Comparison of ENCODE assay signal across 34 cellular contexts in the genomic region with DNA sequence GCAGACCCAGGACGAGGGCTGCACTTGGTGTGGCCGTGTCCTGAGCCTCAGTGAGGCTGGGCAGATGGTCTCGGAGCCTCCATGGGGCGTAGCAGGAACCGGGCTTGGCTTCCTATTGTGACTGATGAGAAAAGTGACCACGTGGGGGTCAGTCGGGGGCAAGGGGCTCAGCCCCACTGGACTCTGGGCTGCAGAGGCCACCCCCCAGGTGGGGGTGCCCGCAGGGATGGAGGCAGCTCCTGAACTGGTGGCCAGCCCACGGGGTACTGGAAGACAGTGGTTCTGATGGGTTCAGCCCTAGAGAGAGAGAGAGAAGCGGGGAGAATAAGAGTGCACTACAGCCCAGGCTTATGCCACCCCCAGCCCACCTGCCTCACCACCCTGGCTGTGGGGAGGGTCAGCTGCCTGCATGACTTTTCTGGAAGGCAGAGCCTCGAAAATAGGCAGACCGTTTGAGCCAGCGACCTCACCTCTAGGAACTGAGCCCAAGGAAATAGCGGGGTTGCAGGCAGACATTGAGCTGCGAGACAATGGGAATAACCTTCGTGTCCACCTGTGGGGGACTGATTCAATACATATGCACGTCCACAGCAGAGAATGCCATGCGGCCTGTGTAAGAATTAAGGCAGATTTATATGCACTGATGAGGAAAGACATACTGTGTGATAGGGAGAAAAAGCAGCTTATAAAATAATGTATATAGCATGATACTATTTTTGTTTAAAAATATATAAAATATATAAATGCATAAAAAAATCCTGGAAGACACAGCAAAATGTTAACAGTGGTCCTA. TPM values are rescaled to one million over a fixed set of nuclear protein-coding genes. Genes with fewer than 3 reads are reported as not detected.
"Had no signal": no experiment of that assay in that cellular context is flagged by ENCODE, and none has a peak within 500 bp of the region (broad histone marks: within the 10 kb centered on the region; RNA-seq: fewer than 3 reads in every experiment).

No MANE protein-coding gene starts in this region.

- H3K9me3 Mint-ChIP-seq: activated B cell treated with CpG ODN at 0.5 μM for 24 hours; activated CD4-positive, alpha-beta memory T cell treated with anti-CD3 and anti-CD28 coated beads, Interleukin-2, amount 10 ng/mL, durations not matched to agents 7 days and 5 days; activated CD4-positive, alpha-beta T cell treated with anti-CD3 and anti-CD28 coated beads, Interleukin-2, amount 10 ng/mL, durations not matched to agents 24 days and 14 days; activated naive CD4-positive, alpha-beta T cell treated with anti-CD3 and anti-CD28 coated beads for 36 hours; activated naive CD4-positive, alpha-beta T cell treated with anti-CD3 and anti-CD28 coated beads, Interleukin-2, amount 50 U/mL, for 72 hours; activated naive CD8-positive, alpha-beta T cell treated with anti-CD3 and anti-CD28 coated beads for 36 hours; activated T-cell treated with anti-CD3 and anti-CD28 coated beads, Interleukin-2, amount 50 U/mL, for 24 hours; T-helper 1 cell treated with Interleukin-12 subunit alpha and Interleukin-12 subunit beta and Interleukin-4 antibody, amounts not matched to agents 30 μg/mL and 1 μg/mL, for 36 hours; T-helper 2 cell treated with Interferon-gamma antibody and Interleukin-4, amounts not matched to agents 5 μg/mL and 100 μg/mL, for 36 hours had no signal

- H3K27me3 ChIP-seq: adrenal gland, body of pancreas, brain microvascular endothelial cell, breast epithelium had no signal

- H3K4me1 Mint-ChIP-seq: activated CD4-positive, alpha-beta memory T cell treated with anti-CD3 and anti-CD28 coated beads, Interleukin-2, amount 10 ng/mL, durations not matched to agents 7 days and 5 days; activated CD4-positive, alpha-beta T cell treated with anti-CD3 and anti-CD28 coated beads, Interleukin-2, amount 10 ng/mL, durations not matched to agents 24 days and 14 days; activated CD8-positive, alpha-beta memory T cell treated with anti-CD3 and anti-CD28 coated beads, Interleukin-2, amount 10 ng/mL, durations not matched to agents 7 days and 5 days; activated naive CD8-positive, alpha-beta T cell treated with anti-CD3 and anti-CD28 coated beads for 36 hours had no signal

- ATAC-seq: activated CD4-positive, CD25-positive, alpha-beta regulatory T cell treated with anti-CD3 and anti-CD28 coated beads, Interleukin-2, amount 50 U/mL, for 24 hours; activated CD8-positive, alpha-beta memory T cell treated with anti-CD3 and anti-CD28 coated beads, Interleukin-2, amount 10 ng/mL, durations not matched to agents 7 days and 5 days; activated CD8-positive, alpha-beta T cell treated with anti-CD3 and anti-CD28 coated beads, Interleukin-2, amount 10 ng/mL, durations not matched to agents 7 days and 5 days; activated naive CD4-positive, alpha-beta T cell treated with anti-CD3 and anti-CD28 coated beads, Interleukin-2, amount 50 U/mL, for 72 hours; body of pancreas had no signal

- H3K36me3 Mint-ChIP-seq: activated CD8-positive, alpha-beta memory T cell treated with anti-CD3 and anti-CD28 coated beads, Interleukin-2, amount 10 ng/mL, durations not matched to agents 7 days and 5 days; activated naive CD4-positive, alpha-beta T cell treated with anti-CD3 and anti-CD28 coated beads, Interleukin-2, amount 50 U/mL, for 72 hours; activated naive CD8-positive, alpha-beta T cell treated with anti-CD3 and anti-CD28 coated beads for 36 hours had no signal

- H3K27me3 Mint-ChIP-seq: activated B cell treated with CpG ODN at 0.5 μM for 24 hours; activated CD4-positive, alpha-beta memory T cell treated with anti-CD3 and anti-CD28 coated beads, Interleukin-2, amount 10 ng/mL, durations not matched to agents 7 days and 5 days; activated CD4-positive, alpha-beta T cell treated with anti-CD3 and anti-CD28 coated beads, Interleukin-2, amount 10 ng/mL, durations not matched to agents 24 days and 14 days; activated CD8-positive, alpha-beta memory T cell treated with anti-CD3 and anti-CD28 coated beads, Interleukin-2, amount 10 ng/mL, durations not matched to agents 7 days and 5 days; activated naive CD8-positive, alpha-beta T cell treated with anti-CD3 and anti-CD28 coated beads for 36 hours had no signal

- H3K4me3 ChIP-seq: adrenal gland, body of pancreas, breast epithelium had no signal

- H3K36me3 ChIP-seq: brain microvascular endothelial cell, breast epithelium had no signal

- DNase-seq: activated B cell treated with CpG ODN at 0.5 μM for 24 hours; activated CD4-positive, alpha-beta memory T cell treated with anti-CD3 and anti-CD28 coated beads, Interleukin-2, amount 10 ng/mL, durations not matched to agents 7 days and 5 days; activated CD4-positive, alpha-beta T cell treated with anti-CD3 and anti-CD28 coated beads for 4 hours; activated CD4-positive, alpha-beta T cell treated with anti-CD3 and anti-CD28 coated beads, Interleukin-2, amount 10 ng/mL, durations not matched to agents 24 days and 14 days; activated CD4-positive, alpha-beta T cell treated with anti-CD3 and anti-CD28 coated beads, Interleukin-2, amount 50 U/mL, for 48 hours; activated CD8-positive, alpha-beta memory T cell treated with anti-CD3 and anti-CD28 coated beads for 24 hours; activated CD8-positive, alpha-beta memory T cell treated with anti-CD3 and anti-CD28 coated beads, Interleukin-2, amount 10 ng/mL, durations not matched to agents 7 days and 5 days; activated CD8-positive, alpha-beta memory T cell treated with anti-CD3 and anti-CD28 coated beads, Interleukin-2, amount 50 U/mL, for 48 hours; activated CD8-positive, alpha-beta T cell treated with anti-CD3 and anti-CD28 coated beads, Interleukin-2, amount 10 ng/mL, durations not matched to agents 7 days and 5 days; activated effector memory CD4-positive, alpha-beta T cell treated with anti-CD3 and anti-CD28 coated beads, Interleukin-2, amount 50 U/mL, for 16 hours; activated gamma-delta T cell treated with Interleukin-2 at 50 U/mL for 16 hours; activated naive CD4-positive, alpha-beta T cell; activated naive CD4-positive, alpha-beta T cell treated with anti-CD3 and anti-CD28 coated beads for 36 hours; activated naive CD4-positive, alpha-beta T cell treated with anti-CD3 and anti-CD28 coated beads, Interleukin-2, amount 50 U/mL, for 16 hours; activated naive CD8-positive, alpha-beta T cell treated with anti-CD3 and anti-CD28 coated beads for 36 hours; activated T-cell treated with anti-CD3 and anti-CD28 coated beads, Interleukin-2, amount 50 U/mL, for 24 hours; activated T-cell treated with anti-CD3 and anti-CD28 coated beads, Interleukin-2, amount 50 U/mL, for 48 hours; adrenal gland; amniotic stem cell; aorta; body of pancreas; brain microvascular endothelial cell; central memory CD4-positive, alpha-beta T cell; T-helper 1 cell; T-helper 2 cell; T-helper 9 cell had no signal

- H3K9me3 ChIP-seq: adrenal gland, body of pancreas, breast epithelium had no signal

- H3K4me1 ChIP-seq: breast epithelium had no signal

- H3K27ac Mint-ChIP-seq: activated B cell treated with CpG ODN at 0.5 μM for 24 hours; activated CD4-positive, alpha-beta memory T cell treated with anti-CD3 and anti-CD28 coated beads, Interleukin-2, amount 10 ng/mL, durations not matched to agents 7 days and 5 days; activated CD4-positive, alpha-beta T cell treated with anti-CD3 and anti-CD28 coated beads, Interleukin-2, amount 10 ng/mL, durations not matched to agents 24 days and 14 days; activated CD8-positive, alpha-beta memory T cell treated with anti-CD3 and anti-CD28 coated beads, Interleukin-2, amount 10 ng/mL, durations not matched to agents 7 days and 5 days; activated naive CD4-positive, alpha-beta T cell treated with anti-CD3 and anti-CD28 coated beads for 36 hours; activated naive CD8-positive, alpha-beta T cell treated with anti-CD3 and anti-CD28 coated beads for 36 hours; activated T-cell treated with anti-CD3 and anti-CD28 coated beads, Interleukin-2, amount 50 U/mL, for 24 hours; T-helper 1 cell treated with Interleukin-12 subunit alpha and Interleukin-12 subunit beta and Interleukin-4 antibody, amounts not matched to agents 30 μg/mL and 1 μg/mL, for 36 hours; T-helper 2 cell treated with Interferon-gamma antibody and Interleukin-4, amounts not matched to agents 5 μg/mL and 100 μg/mL, for 36 hours had no signal

- H3K27ac ChIP-seq: adrenal gland, body of pancreas, brain microvascular endothelial cell, breast epithelium, VCaP had no signal

- H3K4me3 Mint-ChIP-seq: activated B cell treated with CpG ODN at 0.5 μM for 24 hours; activated CD4-positive, alpha-beta memory T cell treated with anti-CD3 and anti-CD28 coated beads, Interleukin-2, amount 10 ng/mL, durations not matched to agents 7 days and 5 days; activated CD4-positive, alpha-beta T cell treated with anti-CD3 and anti-CD28 coated beads, Interleukin-2, amount 10 ng/mL, durations not matched to agents 24 days and 14 days; activated CD8-positive, alpha-beta memory T cell treated with anti-CD3 and anti-CD28 coated beads, Interleukin-2, amount 10 ng/mL, durations not matched to agents 7 days and 5 days; activated CD8-positive, alpha-beta T cell treated with anti-CD3 and anti-CD28 coated beads, Interleukin-2, amount 10 ng/mL, durations not matched to agents 7 days and 5 days; activated naive CD4-positive, alpha-beta T cell treated with anti-CD3 and anti-CD28 coated beads for 36 hours; activated naive CD8-positive, alpha-beta T cell treated with anti-CD3 and anti-CD28 coated beads for 36 hours; activated T-cell treated with anti-CD3 and anti-CD28 coated beads, Interleukin-2, amount 50 U/mL, for 24 hours; T-helper 1 cell treated with Interleukin-12 subunit alpha and Interleukin-12 subunit beta and Interleukin-4 antibody, amounts not matched to agents 30 μg/mL and 1 μg/mL, for 36 hours; T-helper 2 cell treated with Interferon-gamma antibody and Interleukin-4, amounts not matched to agents 5 μg/mL and 100 μg/mL, for 36 hours had no signal

RNA-seq across cellular contexts. Expression of a gene that starts 11.5 kb away (rescaled TPM):
- total RNA-seq: activated CD4-positive, alpha-beta T cell treated with anti-CD3 and anti-CD28 coated beads, Interleukin-2, amount 10 ng/mL, durations not matched to agents 24 days and 14 days; activated CD8-positive, alpha-beta memory T cell treated with anti-CD3 and anti-CD28 coated beads, Interleukin-2, amount 10 ng/mL, durations not matched to agents 7 days and 5 days; activated CD8-positive, alpha-beta T cell treated with anti-CD3 and anti-CD28 coated beads, Interleukin-2, amount 10 ng/mL, durations not matched to agents 7 days and 5 days; aorta; astrocyte; breast epithelium; cardiac septum had no signal
